Comparison of ENCODE assay signal across 1 cellular context in genomic region chr3:22450785-22451400, GRCh38.
TF ChIP-seq lines count a peak whose summit lies in the region.

No MANE protein-coding gene starts in this region.

TF ChIP-seq in H1, 55 proteins besides CTCF, POLR2A, EP300 and RAD21 (continued from another document):
- TF ChIP-seq, protein P1, sequence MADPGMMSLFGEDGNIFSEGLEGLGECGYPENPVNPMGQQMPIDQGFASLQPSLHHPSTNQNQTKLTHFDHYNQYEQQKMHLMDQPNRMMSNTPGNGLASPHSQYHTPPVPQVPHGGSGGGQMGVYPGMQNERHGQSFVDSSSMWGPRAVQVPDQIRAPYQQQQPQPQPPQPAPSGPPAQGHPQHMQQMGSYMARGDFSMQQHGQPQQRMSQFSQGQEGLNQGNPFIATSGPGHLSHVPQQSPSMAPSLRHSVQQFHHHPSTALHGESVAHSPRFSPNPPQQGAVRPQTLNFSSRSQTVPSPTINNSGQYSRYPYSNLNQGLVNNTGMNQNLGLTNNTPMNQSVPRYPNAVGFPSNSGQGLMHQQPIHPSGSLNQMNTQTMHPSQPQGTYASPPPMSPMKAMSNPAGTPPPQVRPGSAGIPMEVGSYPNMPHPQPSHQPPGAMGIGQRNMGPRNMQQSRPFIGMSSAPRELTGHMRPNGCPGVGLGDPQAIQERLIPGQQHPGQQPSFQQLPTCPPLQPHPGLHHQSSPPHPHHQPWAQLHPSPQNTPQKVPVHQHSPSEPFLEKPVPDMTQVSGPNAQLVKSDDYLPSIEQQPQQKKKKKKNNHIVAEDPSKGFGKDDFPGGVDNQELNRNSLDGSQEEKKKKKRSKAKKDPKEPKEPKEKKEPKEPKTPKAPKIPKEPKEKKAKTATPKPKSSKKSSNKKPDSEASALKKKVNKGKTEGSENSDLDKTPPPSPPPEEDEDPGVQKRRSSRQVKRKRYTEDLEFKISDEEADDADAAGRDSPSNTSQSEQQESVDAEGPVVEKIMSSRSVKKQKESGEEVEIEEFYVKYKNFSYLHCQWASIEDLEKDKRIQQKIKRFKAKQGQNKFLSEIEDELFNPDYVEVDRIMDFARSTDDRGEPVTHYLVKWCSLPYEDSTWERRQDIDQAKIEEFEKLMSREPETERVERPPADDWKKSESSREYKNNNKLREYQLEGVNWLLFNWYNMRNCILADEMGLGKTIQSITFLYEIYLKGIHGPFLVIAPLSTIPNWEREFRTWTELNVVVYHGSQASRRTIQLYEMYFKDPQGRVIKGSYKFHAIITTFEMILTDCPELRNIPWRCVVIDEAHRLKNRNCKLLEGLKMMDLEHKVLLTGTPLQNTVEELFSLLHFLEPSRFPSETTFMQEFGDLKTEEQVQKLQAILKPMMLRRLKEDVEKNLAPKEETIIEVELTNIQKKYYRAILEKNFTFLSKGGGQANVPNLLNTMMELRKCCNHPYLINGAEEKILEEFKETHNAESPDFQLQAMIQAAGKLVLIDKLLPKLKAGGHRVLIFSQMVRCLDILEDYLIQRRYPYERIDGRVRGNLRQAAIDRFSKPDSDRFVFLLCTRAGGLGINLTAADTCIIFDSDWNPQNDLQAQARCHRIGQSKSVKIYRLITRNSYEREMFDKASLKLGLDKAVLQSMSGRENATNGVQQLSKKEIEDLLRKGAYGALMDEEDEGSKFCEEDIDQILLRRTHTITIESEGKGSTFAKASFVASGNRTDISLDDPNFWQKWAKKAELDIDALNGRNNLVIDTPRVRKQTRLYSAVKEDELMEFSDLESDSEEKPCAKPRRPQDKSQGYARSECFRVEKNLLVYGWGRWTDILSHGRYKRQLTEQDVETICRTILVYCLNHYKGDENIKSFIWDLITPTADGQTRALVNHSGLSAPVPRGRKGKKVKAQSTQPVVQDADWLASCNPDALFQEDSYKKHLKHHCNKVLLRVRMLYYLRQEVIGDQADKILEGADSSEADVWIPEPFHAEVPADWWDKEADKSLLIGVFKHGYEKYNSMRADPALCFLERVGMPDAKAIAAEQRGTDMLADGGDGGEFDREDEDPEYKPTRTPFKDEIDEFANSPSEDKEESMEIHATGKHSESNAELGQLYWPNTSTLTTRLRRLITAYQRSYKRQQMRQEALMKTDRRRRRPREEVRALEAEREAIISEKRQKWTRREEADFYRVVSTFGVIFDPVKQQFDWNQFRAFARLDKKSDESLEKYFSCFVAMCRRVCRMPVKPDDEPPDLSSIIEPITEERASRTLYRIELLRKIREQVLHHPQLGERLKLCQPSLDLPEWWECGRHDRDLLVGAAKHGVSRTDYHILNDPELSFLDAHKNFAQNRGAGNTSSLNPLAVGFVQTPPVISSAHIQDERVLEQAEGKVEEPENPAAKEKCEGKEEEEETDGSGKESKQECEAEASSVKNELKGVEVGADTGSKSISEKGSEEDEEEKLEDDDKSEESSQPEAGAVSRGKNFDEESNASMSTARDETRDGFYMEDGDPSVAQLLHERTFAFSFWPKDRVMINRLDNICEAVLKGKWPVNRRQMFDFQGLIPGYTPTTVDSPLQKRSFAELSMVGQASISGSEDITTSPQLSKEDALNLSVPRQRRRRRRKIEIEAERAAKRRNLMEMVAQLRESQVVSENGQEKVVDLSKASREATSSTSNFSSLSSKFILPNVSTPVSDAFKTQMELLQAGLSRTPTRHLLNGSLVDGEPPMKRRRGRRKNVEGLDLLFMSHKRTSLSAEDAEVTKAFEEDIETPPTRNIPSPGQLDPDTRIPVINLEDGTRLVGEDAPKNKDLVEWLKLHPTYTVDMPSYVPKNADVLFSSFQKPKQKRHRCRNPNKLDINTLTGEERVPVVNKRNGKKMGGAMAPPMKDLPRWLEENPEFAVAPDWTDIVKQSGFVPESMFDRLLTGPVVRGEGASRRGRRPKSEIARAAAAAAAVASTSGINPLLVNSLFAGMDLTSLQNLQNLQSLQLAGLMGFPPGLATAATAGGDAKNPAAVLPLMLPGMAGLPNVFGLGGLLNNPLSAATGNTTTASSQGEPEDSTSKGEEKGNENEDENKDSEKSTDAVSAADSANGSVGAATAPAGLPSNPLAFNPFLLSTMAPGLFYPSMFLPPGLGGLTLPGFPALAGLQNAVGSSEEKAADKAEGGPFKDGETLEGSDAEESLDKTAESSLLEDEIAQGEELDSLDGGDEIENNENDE (IDR thresholded peaks at IDR 0.05; ENCODE audit: insufficient replicate concordance, low read length): no peak
- TF ChIP-seq GTF2F1 (IDR thresholded peaks at IDR 0.05; ENCODE audit: borderline replicate concordance, low read depth, low read length) (no peak), CTBP2 (IDR thresholded peaks at IDR 0.05; ENCODE audit: borderline replicate concordance, insufficient read depth, insufficient read length, low read length) (no peak)
TF ChIP-seq in H1: peak in this region for 0.
